28 cellular contexts compared by ENCODE assay signal in genomic region chr7:106088014-106088413, GRCh38.
"Had no signal": no experiment of that assay in that cellular context is flagged by ENCODE, and none has a peak within 500 bp of the region (broad histone marks: within the 10 kb centered on the region; RNA-seq: fewer than 3 reads in every experiment).

No MANE protein-coding gene starts in this region.

- H3K79me2 ChIP-seq: parathyroid adenoma had no signal

- H3K27me3 Mint-ChIP-seq: stimulated activated naive B cell treated with anti-CD40 and anti-IgM and Interleukin-4, amounts not matched to agents 10 μg/mL and 1 μg/mL and 100 μg/mL, for 72 hours had no signal

- H3K27ac ChIP-seq: left lung, lower lobe of right lung, neural progenitor cell, neutrophil, parathyroid adenoma, psoas muscle, right lobe of liver, stomach, testis, thyroid gland, transverse colon, upper lobe of left lung, uterus had no signal

- H3K4me1 Mint-ChIP-seq: neural progenitor cell had no signal

- ATAC-seq: left colon; left lung; lower lobe of right lung; natural killer cell; psoas muscle; right lobe of liver; stimulated activated naive B cell treated with anti-CD40 and anti-IgM and Interleukin-4, amounts not matched to agents 10 μg/mL and 1 μg/mL and 100 μg/mL, for 72 hours; stimulated activated naive CD8-positive, alpha-beta T cell treated with anti-CD3 and anti-CD28 coated beads, Interleukin-15, Interleukin-2, amounts not matched to agents 100 U/mL and 50 U/mL, for 24 hours had no signal

- H3K27me3 ChIP-seq: left lung, neural progenitor cell, neutrophil, right lobe of liver, stomach, testis, thyroid gland, transverse colon, upper lobe of left lung, uterus had no signal

- H3K4me3 ChIP-seq: left lung, lower lobe of right lung, neural progenitor cell, psoas muscle, right lobe of liver, smooth muscle cell, stomach, testis, thyroid gland, transverse colon, upper lobe of left lung, uterus had no signal

- H3K9ac ChIP-seq: neural progenitor cell, parathyroid adenoma had no signal

- H3K4me2 ChIP-seq: neural progenitor cell, smooth muscle cell had no signal

- H3K36me3 ChIP-seq: uterus had no signal

- H3K4me1 ChIP-seq: left lung, lower lobe of right lung, neural progenitor cell, parathyroid adenoma, psoas muscle, right lobe of liver, stomach, testis, thyroid gland, upper lobe of left lung, uterus had no signal

- DNase-seq: hippocampal formation; kidney glomerular epithelial cell; left colon; left lung; lower lobe of right lung; mammary epithelial cell; mesenchymal stem cell; natural killer cell; nephron progenitor cell; occipital lobe; psoas muscle; right lobe of liver; stimulated activated CD4-positive, alpha-beta T cell treated with anti-CD3 and anti-CD28 coated beads, Interleukin-1b, Interleukin-23, amount 100 ng/mL, for 48 hours; stimulated activated CD4-positive, alpha-beta T cell treated with anti-CD3 and anti-CD28 coated beads, Interleukin-2, amount 100 ng/mL, for 48 hours; stimulated activated CD4-positive, alpha-beta T cell treated with anti-CD3 and anti-CD28 coated beads, Interleukin-4, amount 100 ng/mL, for 4 hours; stimulated activated CD8-positive, alpha-beta memory T cell treated with anti-CD3 and anti-CD28 coated beads, Interleukin-4, amount 100 ng/mL, for 48 hours; stimulated activated naive B cell treated with anti-CD40 and anti-IgM and Interleukin-4, amounts not matched to agents 10 μg/mL and 1 μg/mL and 100 μg/mL, for 72 hours; stimulated activated naive CD8-positive, alpha-beta T cell treated with anti-CD3 and anti-CD28 coated beads, Interleukin-15, Interleukin-2, amounts not matched to agents 100 U/mL and 50 U/mL, for 24 hours; stomach; testis; thyroid gland; transverse colon; upper lobe of left lung; uterus had no signal

- H3K27ac Mint-ChIP-seq: natural killer cell, nephron progenitor cell, neural progenitor cell had no signal

- H2AFZ ChIP-seq: neural progenitor cell, parathyroid adenoma had no signal

- H3K9me3 ChIP-seq: left lung, lower lobe of right lung, neutrophil, psoas muscle, right lobe of liver, stomach, testis, thyroid gland, transverse colon, upper lobe of left lung, uterus had no signal

- H3K9me3 Mint-ChIP-seq: natural killer cell; stimulated activated naive B cell treated with anti-CD40 and anti-IgM and Interleukin-4, amounts not matched to agents 10 μg/mL and 1 μg/mL and 100 μg/mL, for 72 hours had no signal

- H3K4me3 Mint-ChIP-seq: natural killer cell; nephron progenitor cell; neural progenitor cell; stimulated activated naive B cell treated with anti-CD40 and anti-IgM and Interleukin-4, amounts not matched to agents 10 μg/mL and 1 μg/mL and 100 μg/mL, for 72 hours had no signal
